In genomic region chr16:65713409-65713808, GRCh38 we compare ENCODE assay signal across 21 cellular contexts.
DNase-seq lines count a peak whose midpoint lies in the region; ATAC-seq, FAIRE-seq and TF ChIP-seq lines count a peak whose summit lies in the region.
"Had no signal": no experiment of that assay in that cellular context is flagged by ENCODE, and none has a peak within 500 bp of the region (broad histone marks: within the 10 kb centered on the region; RNA-seq: fewer than 3 reads in every experiment).

No MANE protein-coding gene starts in this region.

- no peaks in the 10 kb centered on the region for H4K20me1 ChIP-seq in BLaER1 treated with 17β-estradiol and CSF1 and Interleukin-3, amounts not matched to agents 10 nM and 100 nM
- H4K20me1 ChIP-seq in Loucy (ENCODE audit: insufficient read depth, low read length, poor library complexity, severe bottlenecking), result no peaks in the 10 kb centered on the region
- H4K20me1 ChIP-seq in H1 (replicated peaks in 1 of 2; ENCODE audit: control insufficient read depth in 1 of 2, insufficient read depth in 2 of 2, low read length in 2 of 2), result no peaks in the 10 kb centered on the region

- no peak overlapping the region for H3K14ac ChIP-seq in H1 (ENCODE audit: insufficient read length)

- H3K4ac ChIP-seq in H1 (replicated peaks; ENCODE audit: insufficient read length, low read depth, low read length) (no peak overlapping the region), mesendoderm (ENCODE audit: low read depth, low read length) (no peak overlapping the region)

- H3K23ac ChIP-seq in H1 (ENCODE audit: insufficient read length) (no peak overlapping the region), mesendoderm (ENCODE audit: low read length) (no peak overlapping the region)

- peak overlapping the region; percentile 8; the same call in 1 of the 2 replicates for H2BK15ac ChIP-seq in H1 (ENCODE audit: low read length)
- no peak overlapping the region for H2BK15ac ChIP-seq in mesendoderm (replicated peaks; ENCODE audit: low read depth)

- no peak overlapping the region for H4K91ac ChIP-seq in H1 (replicated peaks; ENCODE audit: insufficient read length, low read length)

- peak overlapping the region in 1 of 11 experiments; percentile 5; a peak in 2 of 22 replicates for H3K9ac ChIP-seq in BLaER1 treated with 17β-estradiol and CSF1 and Interleukin-3, amounts not matched to agents 10 nM and 100 nM
- H3K9ac ChIP-seq in Loucy (ENCODE audit: low read depth, low read length, poor library complexity, severe bottlenecking), result no peak overlapping the region
- no peak overlapping the region for H3K9ac ChIP-seq in H1 (replicated peaks in 1 of 4; ENCODE audit: extremely low read depth in 1 of 4, low read depth in 3 of 4, low read length in 3 of 4)
- no peak overlapping the region for H3K9ac ChIP-seq in mesendoderm (ENCODE audit: low read length)

- H3K79me1 ChIP-seq in H1 (ENCODE audit: low read depth, low read length), result no peaks in the 10 kb centered on the region
- H3K79me1 ChIP-seq in mesendoderm (ENCODE audit: low read length), result no peaks in the 10 kb centered on the region

- H3K4me2 ChIP-seq in BLaER1 treated with 17β-estradiol and CSF1 and Interleukin-3, amounts not matched to agents 10 nM and 100 nM, result peak overlapping the region; percentile 36 to 81 (median 68); a peak in 21 of 22 replicates
- H3K4me2 ChIP-seq in Loucy (ENCODE audit: low read depth, low read length, poor library complexity, severe bottlenecking) (peak overlapping the region; percentile 15), H1 (ENCODE audit: insufficient read depth in 1 of 2, low read depth in 2 of 2, low read length in 2 of 2) (peak overlapping the region; percentile 43 to 44), mesendoderm (ENCODE audit: low read length) (no peak overlapping the region)

- H2BK120ac ChIP-seq in H1 (replicated peaks; ENCODE audit: low read depth, low read length) (peak overlapping the region; percentile 0), mesendoderm (ENCODE audit: low read depth, low read length) (no peak overlapping the region)

- H3K56ac ChIP-seq in H1 (replicated peaks; ENCODE audit: insufficient read length, low read depth, low read length) (no peak overlapping the region), mesendoderm (ENCODE audit: low read length) (no peak overlapping the region)

- H2BK5ac ChIP-seq in H1 (ENCODE audit: low read depth, low read length), result peak overlapping the region; percentile 72; the same call in 1 of the 2 replicates
- no peak overlapping the region for H2BK5ac ChIP-seq in mesendoderm (ENCODE audit: low read length)

- 41% methylated on average over 4 of the region's 4 CpGs; no CpG with 5 or more reads in 1 of the 2 experiments for WGBS in H1 (ENCODE audit: extremely low coverage in 1 of 2, insufficient coverage in 1 of 2, insufficient read length in 1 of 2, insufficient replicate concordance in 2 of 2, low coverage in 1 of 2, low lambda C conversion rate in 2 of 2, missing lambda C conversion rate in 1 of 2), 2 experiments
- WGBS in mesendoderm (ENCODE audit: extremely low coverage, insufficient coverage, low lambda C conversion rate), result no CpG with 5 or more reads among the region's 4 CpGs

- H3K4me1 ChIP-seq in BLaER1 treated with 17β-estradiol and CSF1 and Interleukin-3, amounts not matched to agents 10 nM and 100 nM, result peaks cover 11 to 36% (median 21%) of the 10 kb centered on the region in 10 experiments; a peak in 19 of 20 replicates
- H3K4me1 ChIP-seq in Loucy (ENCODE audit: insufficient read depth, low read length, poor library complexity, severe bottlenecking), result no peaks in the 10 kb centered on the region
- H3K4me1 ChIP-seq in H1 (replicated peaks in 1 of 4; ENCODE audit: control insufficient read depth in 3 of 4, insufficient read depth in 4 of 4, low read length in 3 of 4), result peaks cover 2 to 8% (median 5%) of the 10 kb centered on the region in 4 experiments; a peak in 6 of 7 replicates
- peaks cover 3% of the 10 kb centered on the region for H3K4me1 ChIP-seq in mesendoderm (ENCODE audit: control insufficient read depth, low read depth, low read length)
- H3K4me1 ChIP-seq: HAP-1 had no signal

- FAIRE-seq in H1 (lab: Jason Lieb, UNC), result no peak
- FAIRE-seq: HTR-8/SVneo had no signal

- H2BK12ac ChIP-seq in H1 (ENCODE audit: low read depth, low read length), result peak overlapping the region; percentile 55

- H3K36me3 ChIP-seq in BLaER1 treated with 17β-estradiol and CSF1 and Interleukin-3, amounts not matched to agents 10 nM and 100 nM, result no peaks in the 10 kb centered on the region
- H3K36me3 ChIP-seq in Loucy (ENCODE audit: insufficient read depth, low read length) (no peaks in the 10 kb centered on the region), H1 (ENCODE audit: control insufficient read depth in 2 of 4, insufficient read depth in 4 of 4, low read length in 3 of 4) (no peaks in the 10 kb centered on the region), mesendoderm (ENCODE audit: control insufficient read depth, insufficient read depth, low read length) (no peaks in the 10 kb centered on the region)
- H3K36me3 ChIP-seq: HAP-1 had no signal

- H3K23me2 ChIP-seq in H1 (ENCODE audit: low read depth, low read length), result no peaks in the 10 kb centered on the region

- CTCF ChIA-PET in H1 (lab: Charles Lee; ENCODE audit: partially characterized antibody), result no interaction called here

- H3K18ac ChIP-seq in H1 (ENCODE audit: extremely low read depth, low read length) (peak overlapping the region; percentile 80), mesendoderm (ENCODE audit: low read length) (no peak overlapping the region)

- no peak for TF ChIP-seq POLR2A in H1 (IDR thresholded peaks at IDR 0.05; ENCODE audit: control extremely low read depth in 1 of 2, low read depth in 2 of 2, low read length in 2 of 2)

- DNase-seq in H1 (ENCODE audit: low read depth in 1 of 2, low spot score in 2 of 2) (peak in 1 of 2 experiments; percentile 45), mesendoderm (peak; percentile 84), NCI-H146 treated with DMSO at 0.1 percent for 48 hours (lab: John Stamatoyannopoulos, UW; ENCODE audit: unreplicated experiment) (no peak), GDM1 (lab: John Stamatoyannopoulos, UW) (no peak)
- DNase-seq: CD4-positive, CD25-positive, alpha-beta regulatory T cell; EL; IMR-90; NCI-H1417 treated with DMSO at 0.1 percent for 48 hours; NCI-H1930; NCI-H345; NCI-H524 treated with DMSO at 0.1 percent for 48 hours; NCI-H82; PC-3; SHP77; SW 1271 had no signal

- no peaks in the 10 kb centered on the region for H3K9me2 ChIP-seq in Loucy (replicated peaks; ENCODE audit: low read depth, low read length)

- H4K5ac ChIP-seq in H1 (ENCODE audit: insufficient read length, low read depth, low read length) (no peak overlapping the region), mesendoderm (ENCODE audit: low read length) (no peak overlapping the region)

- TF ChIP-seq EP300 in H1 (IDR thresholded peaks at IDR 0.05; ENCODE audit: borderline replicate concordance in 1 of 2, low read depth in 2 of 2, low read length in 2 of 2), result no peak

- H4K8ac ChIP-seq in H1 (ENCODE audit: extremely low read depth, insufficient read depth, low read length) (no peak overlapping the region), mesendoderm (ENCODE audit: low read depth, low read length) (no peak overlapping the region)

- TF ChIP-seq RAD21 in H1 (IDR thresholded peaks at IDR 0.05 in 1 of 2, conservative IDR thresholded peaks at IDR 0.05 in 1 of 2; ENCODE audit: low read depth in 2 of 2, low read length in 2 of 2), result no peak

- no peaks in the 10 kb centered on the region for H3F3A ChIP-seq in Loucy (ENCODE audit: low read depth)

- POLR2A ChIA-PET in H1 (lab: Charles Lee; ENCODE audit: partially characterized antibody), result no interaction called here

- H3K9me3 ChIP-seq in BLaER1 treated with 17β-estradiol and CSF1 and Interleukin-3, amounts not matched to agents 10 nM and 100 nM (replicated peaks in 1 of 11), result peaks cover 0 to 12% (median 8%) of the 10 kb centered on the region in 11 experiments; a peak in 14 of 22 replicates
- H3K9me3 ChIP-seq in Loucy (ENCODE audit: insufficient read depth, low read depth, low read length) (peaks cover 13% of the 10 kb centered on the region; the same call in 1 of the 2 replicates), H1 (ENCODE audit: insufficient read depth in 2 of 2, low read depth in 1 of 2, low read length in 1 of 2) (no peaks in the 10 kb centered on the region)
- H3K9me3 ChIP-seq: HAP-1 had no signal

- H2AFZ ChIP-seq in Loucy (ENCODE audit: low read length) (peak overlapping the region; percentile 30), H1 (ENCODE audit: low read length) (peak overlapping the region; percentile 58; the same call in 1 of the 2 replicates)

- H2AK5ac ChIP-seq in H1 (ENCODE audit: low read depth, low read length), result no peak overlapping the region
- no peak overlapping the region for H2AK5ac ChIP-seq in mesendoderm (ENCODE audit: low read length)

- peak overlapping the region; percentile 89; the same call in 1 of the 2 replicates for H2BK20ac ChIP-seq in H1 (ENCODE audit: low read length)

- H3K79me2 ChIP-seq in Loucy (ENCODE audit: insufficient read depth, low read length), result no peaks in the 10 kb centered on the region
- H3K79me2 ChIP-seq in H1 (ENCODE audit: control insufficient read depth in 1 of 2, insufficient read depth in 2 of 2, low read length in 2 of 2), result no peaks in the 10 kb centered on the region
- no peaks in the 10 kb centered on the region for H3K79me2 ChIP-seq in mesendoderm (ENCODE audit: control insufficient read depth, insufficient read depth, low read length)

- H3K27ac ChIP-seq in BLaER1 treated with 17β-estradiol and CSF1 and Interleukin-3, amounts not matched to agents 10 nM and 100 nM, result 0 out of 22 replicates have a peak overlapping the region, but pooled peaks of 1 of the 11 experiments have one; percentile 28
- no peak overlapping the region for H3K27ac ChIP-seq in H1 (ENCODE audit: low read depth, low read length)
- H3K27ac ChIP-seq in mesendoderm (ENCODE audit: low read depth, low read length), result no peak overlapping the region
- H3K27ac ChIP-seq: SK-N-MC had no signal

- no peak overlapping the region for H3K4me3 ChIP-seq in BLaER1 treated with 17β-estradiol and CSF1 and Interleukin-3, amounts not matched to agents 10 nM and 100 nM
- H3K4me3 ChIP-seq in Loucy (ENCODE audit: low read length, poor library complexity, severe bottlenecking), result peak overlapping the region; percentile 21
- peak overlapping the region in 1 of 4 experiments; percentile 2; a peak in 1 of 8 replicates for H3K4me3 ChIP-seq in H1 (ENCODE audit: extremely low read depth in 1 of 4, insufficient read depth in 2 of 4, low read depth in 3 of 4, low read length in 4 of 4)
- H3K4me3 ChIP-seq in mesendoderm (ENCODE audit: low read length), result no peak overlapping the region
- H3K4me3 ChIP-seq: HAP-1, SK-N-MC had no signal

- ATAC-seq in HG03108 (IDR thresholded peaks at IDR 0.05; ENCODE audit: unreplicated experiment), result no peak
- ATAC-seq: PC-3 had no signal

- H3K27me3 ChIP-seq in BLaER1 treated with 17β-estradiol and CSF1 and Interleukin-3, amounts not matched to agents 10 nM and 100 nM, result no peaks in the 10 kb centered on the region
- no peaks in the 10 kb centered on the region for H3K27me3 ChIP-seq in Loucy (ENCODE audit: insufficient read depth, low read length, poor library complexity, severe bottlenecking)
- 0 out of 7 replicates have a peak, but pooled peaks cover 0 to 2% (median 0%) of the 10 kb centered on the region in 4 experiments for H3K27me3 ChIP-seq in H1 (replicated peaks in 1 of 4; ENCODE audit: control insufficient read depth in 3 of 4, extremely low read depth in 1 of 4, insufficient read depth in 3 of 4, low read length in 3 of 4)
- no peaks in the 10 kb centered on the region for H3K27me3 ChIP-seq in mesendoderm (ENCODE audit: insufficient read depth, low read length, poor library complexity)

- TF ChIP-seq CTCF in Loucy (conservative IDR thresholded peaks at IDR 0.05; ENCODE audit: low read length), result no peak
- no peak for TF ChIP-seq CTCF in H1 (IDR thresholded peaks at IDR 0.05; ENCODE audit: control extremely low read depth in 1 of 3, insufficient read depth in 1 of 3, low read depth in 1 of 3, low read length in 3 of 3)
